ENCODE assay signal across 1 cellular context in the genomic region with DNA sequence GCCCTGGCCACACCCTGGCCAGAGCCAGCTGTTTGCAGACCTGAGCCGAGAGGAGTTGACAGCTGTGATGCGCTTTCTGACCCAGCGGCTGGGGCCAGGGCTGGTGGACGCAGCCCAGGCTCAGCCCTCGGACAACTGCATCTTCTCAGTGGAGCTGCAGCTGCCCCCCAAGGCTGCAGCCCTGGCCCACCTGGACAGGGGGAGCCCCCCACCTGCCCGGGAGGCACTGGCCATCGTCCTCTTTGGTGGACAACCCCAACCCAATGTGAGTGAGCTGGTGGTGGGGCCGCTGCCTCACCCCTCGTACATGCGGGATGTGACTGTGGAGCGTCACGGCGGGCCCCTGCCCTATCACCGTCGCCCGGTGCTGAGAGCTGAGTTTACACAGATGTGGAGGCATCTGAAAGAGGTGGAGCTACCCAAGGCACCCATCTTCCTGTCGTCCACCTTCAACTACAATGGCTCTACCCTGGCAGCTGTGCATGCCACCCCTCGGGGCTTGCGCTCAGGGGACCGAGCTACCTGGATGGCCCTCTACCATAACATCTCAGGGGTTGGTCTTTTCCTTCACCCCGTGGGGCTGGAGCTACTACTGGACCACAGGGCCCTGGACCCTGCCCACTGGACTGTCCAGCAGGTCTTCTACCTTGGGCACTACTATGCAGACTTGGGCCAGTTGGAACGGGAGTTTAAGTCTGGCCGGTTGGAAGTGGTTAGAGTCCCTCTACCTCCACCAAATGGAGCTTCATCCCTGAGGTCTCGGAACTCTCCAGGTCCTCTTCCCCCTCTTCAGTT.
TF ChIP-seq lines count a peak whose summit lies in the region.

No MANE protein-coding gene starts in this region.

TF ChIP-seq in K562, 482 proteins besides CTCF, POLR2A, EP300 and RAD21:
- TF ChIP-seq POLR2G (IDR thresholded peaks at IDR 0.05; ENCODE audit: low read depth, low read length): peak; percentile 71
- no peak for TF ChIP-seq ZNF12 (CRISPR knock-in tag; IDR thresholded peaks at IDR 0.05)
- TF ChIP-seq RBFOX2 (IDR thresholded peaks at IDR 0.05; ENCODE audit: low read depth, low read length): peak; percentile 59
